In genomic region chr13:108686027-108686426, GRCh38 we compare ENCODE assay signal across 1 cellular context.
A peak's percentile ranks its signal among the peaks of the same experiment; 100 is the strongest.
TF ChIP-seq lines count a peak whose summit lies in the region.

No MANE protein-coding gene starts in this region.

TF ChIP-seq in GM12878, 131 proteins besides CTCF, POLR2A, EP300 and RAD21 (continued from another document):
- TF ChIP-seq BCLAF1 (IDR thresholded peaks at IDR 0.05): no peak
- TF ChIP-seq IKZF1 (conservative IDR thresholded peaks at IDR 0.05): peak; percentile 47; the same call in 1 of the 2 replicates
- no peak for TF ChIP-seq PML (IDR thresholded peaks at IDR 0.05; ENCODE audit: low read length)
- no peak for TF ChIP-seq ZBED1 (IDR thresholded peaks at IDR 0.05; ENCODE audit: borderline replicate concordance)
- TF ChIP-seq E2F8 (IDR thresholded peaks at IDR 0.05; ENCODE audit: low read depth, partially characterized antibody): no peak
- no peak for TF ChIP-seq MEF2A (IDR thresholded peaks at IDR 0.05; ENCODE audit: insufficient read depth, low read depth, low read length)
- TF ChIP-seq ZBTB40 (IDR thresholded peaks at IDR 0.05; ENCODE audit: borderline replicate concordance): no peak
- TF ChIP-seq JUND (IDR thresholded peaks at IDR 0.05; ENCODE audit: low read depth, low read length): no peak
- TF ChIP-seq KAT2A (conservative IDR thresholded peaks at IDR 0.05; ENCODE audit: control insufficient read depth, low read depth, low read length): no peak
- TF ChIP-seq RELB (IDR thresholded peaks at IDR 0.05; ENCODE audit: low read depth): no peak
- no peak for TF ChIP-seq PBX3 (IDR thresholded peaks at IDR 0.05; ENCODE audit: insufficient replicate concordance, low read depth, low read length)
- TF ChIP-seq TCF7 (IDR thresholded peaks at IDR 0.05; ENCODE audit: borderline replicate concordance): no peak
- TF ChIP-seq TBL1XR1 (IDR thresholded peaks at IDR 0.05; ENCODE audit: low read depth, low read length): no peak
- no peak for TF ChIP-seq SREBF2 (IDR thresholded peaks at IDR 0.05; ENCODE audit: low read length)
- TF ChIP-seq ZSCAN29 (IDR thresholded peaks at IDR 0.05): no peak
- no peak for TF ChIP-seq FOXM1 (IDR thresholded peaks at IDR 0.05; ENCODE audit: low read depth, low read length)
- TF ChIP-seq HSF1 (IDR thresholded peaks at IDR 0.05; ENCODE audit: low read depth, low read length): no peak
- TF ChIP-seq ZZZ3 (IDR thresholded peaks at IDR 0.05; ENCODE audit: control insufficient read depth, insufficient read length, low read depth): no peak
- no peak for TF ChIP-seq ZNF207 (IDR thresholded peaks at IDR 0.05; ENCODE audit: borderline replicate concordance)
- 0 out of 2 replicates have a peak, but pooled peaks have one; percentile 24 for TF ChIP-seq DPF2 (IDR thresholded peaks at IDR 0.05)
- TF ChIP-seq TCF12 (IDR thresholded peaks at IDR 0.05; ENCODE audit: low read depth, low read length): no peak
- no peak for TF ChIP-seq RELA (IDR thresholded peaks at IDR 0.05; ENCODE audit: borderline replicate concordance, partially characterized antibody)
- TF ChIP-seq BHLHE40 (IDR thresholded peaks at IDR 0.05; ENCODE audit: borderline replicate concordance in 1 of 2, low read depth in 2 of 2, low read length in 1 of 2): peak in 1 of 2 experiments; percentile 9; a peak in 1 of 4 replicates
- no peak for TF ChIP-seq RAD51 (IDR thresholded peaks at IDR 0.05)
